1 cellular context compared by ENCODE assay signal in the genomic region with DNA sequence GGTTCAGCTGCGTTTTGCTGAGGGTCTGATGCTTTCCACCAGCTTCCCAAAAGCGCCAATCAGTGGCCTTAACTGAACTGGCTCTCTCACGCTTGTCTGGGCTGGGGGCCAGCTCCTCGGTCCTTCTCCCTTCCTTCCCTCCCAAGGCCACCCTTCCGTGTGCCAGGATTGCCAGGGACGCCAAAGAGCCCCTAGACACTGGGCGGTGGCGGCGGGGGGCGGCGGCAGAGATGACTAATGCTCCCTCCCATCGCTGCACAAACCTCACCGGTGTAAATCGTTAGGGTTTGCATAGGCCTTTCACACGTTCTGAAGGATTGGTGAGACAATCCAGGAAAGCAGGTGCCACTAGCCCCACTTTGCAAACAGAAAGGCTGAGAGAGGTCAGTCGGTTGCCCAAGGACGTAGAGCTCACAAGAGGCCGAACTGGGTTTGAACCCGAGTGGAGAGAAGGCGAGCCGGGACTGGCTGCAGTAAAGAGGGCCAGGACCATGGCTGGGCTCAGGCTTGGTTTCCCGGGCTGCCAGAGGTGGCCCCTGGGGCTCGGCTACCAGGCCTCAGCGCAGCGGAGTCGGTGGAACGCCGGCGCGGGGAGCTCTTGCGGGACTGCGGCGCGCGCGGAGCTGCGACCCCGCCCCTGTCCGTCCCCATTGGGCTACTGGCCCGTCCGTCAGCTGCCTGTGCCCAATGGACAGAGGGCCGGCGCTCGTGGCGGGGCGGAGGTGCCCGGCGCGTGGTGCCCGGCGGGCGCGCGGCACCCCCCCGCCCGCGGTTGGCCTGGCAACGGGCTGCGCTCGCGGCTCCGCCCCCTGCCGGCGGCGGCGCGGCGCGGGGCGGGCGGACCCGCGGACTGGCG.
A peak's percentile ranks its signal among the peaks of the same experiment; 100 is the strongest.
TF ChIP-seq lines count a peak whose summit lies in the region.

No MANE protein-coding gene starts in this region.

TF ChIP-seq in IMR-90, 13 proteins besides CTCF, POLR2A, EP300 and RAD21:
- no peak for TF ChIP-seq RFX5 (IDR thresholded peaks at IDR 0.05; ENCODE audit: low read depth, low read length)
- peak; percentile 49; the same call in 1 of the 2 replicates for TF ChIP-seq FOS (IDR thresholded peaks at IDR 0.05; ENCODE audit: low read depth, low read length)
- peak; percentile 90; the same call in 1 of the 2 replicates for TF ChIP-seq MXI1 (IDR thresholded peaks at IDR 0.05; ENCODE audit: borderline replicate concordance, low read depth, low read length)
- TF ChIP-seq, protein P1, sequence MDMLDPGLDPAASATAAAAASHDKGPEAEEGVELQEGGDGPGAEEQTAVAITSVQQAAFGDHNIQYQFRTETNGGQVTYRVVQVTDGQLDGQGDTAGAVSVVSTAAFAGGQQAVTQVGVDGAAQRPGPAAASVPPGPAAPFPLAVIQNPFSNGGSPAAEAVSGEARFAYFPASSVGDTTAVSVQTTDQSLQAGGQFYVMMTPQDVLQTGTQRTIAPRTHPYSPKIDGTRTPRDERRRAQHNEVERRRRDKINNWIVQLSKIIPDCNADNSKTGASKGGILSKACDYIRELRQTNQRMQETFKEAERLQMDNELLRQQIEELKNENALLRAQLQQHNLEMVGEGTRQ (IDR thresholded peaks at IDR 0.05; ENCODE audit: low read depth, low read length): peak; percentile 63; the same call in 1 of the 2 replicates
- TF ChIP-seq MAZ (IDR thresholded peaks at IDR 0.05; ENCODE audit: borderline replicate concordance, low read depth, low read length): peak; percentile 76; the same call in 1 of the 2 replicates
- no peak for TF ChIP-seq CEBPB (IDR thresholded peaks at IDR 0.05; ENCODE audit: low read depth, low read length)
